9 cellular contexts compared by ENCODE assay signal in the genomic region with DNA sequence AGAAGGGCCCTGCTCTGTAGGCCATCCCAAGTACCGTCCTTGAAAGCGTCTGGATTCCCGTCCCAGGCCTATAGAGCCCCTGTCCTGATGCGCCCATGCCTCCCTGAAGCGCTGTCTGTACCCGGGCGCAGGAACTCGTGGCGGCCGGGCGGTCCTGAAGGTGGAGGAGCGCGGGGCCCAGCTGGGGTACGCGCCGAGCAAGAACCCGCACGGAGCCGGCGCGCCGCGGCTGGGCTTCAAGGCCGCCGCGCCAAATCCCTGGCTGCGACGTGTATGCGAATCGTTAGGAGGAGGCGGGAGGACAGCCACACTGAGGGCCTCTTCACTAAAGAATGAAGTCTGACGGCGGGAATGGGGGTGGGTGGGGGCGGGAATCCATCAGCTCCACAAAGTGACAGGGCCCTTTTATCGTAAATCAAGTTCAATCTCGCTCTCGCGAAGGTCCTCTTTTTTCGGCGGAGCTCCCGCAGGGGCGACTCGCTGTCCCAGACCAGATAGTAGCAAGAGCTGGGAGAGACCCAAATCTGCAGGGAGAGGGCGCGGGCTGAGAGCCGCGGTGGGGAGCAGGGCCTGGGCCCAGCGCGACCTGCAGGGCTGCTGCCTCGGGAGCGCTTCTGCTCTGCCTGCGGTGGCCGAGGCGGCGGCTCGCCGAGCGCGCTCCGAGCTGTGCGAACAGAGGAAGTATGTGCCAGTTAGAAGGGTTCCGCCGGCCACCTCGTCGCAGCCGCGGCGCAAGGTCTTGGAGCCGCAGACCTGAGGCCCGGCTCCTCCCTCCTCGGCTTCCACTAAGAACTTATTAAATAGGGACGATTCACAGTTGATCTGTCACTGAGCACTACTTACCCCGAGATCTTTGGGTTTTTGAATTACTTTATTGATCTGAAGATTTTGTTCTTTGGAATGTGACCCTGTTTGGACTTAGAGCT. TPM values are rescaled to one million over a fixed set of nuclear protein-coding genes. Genes with fewer than 3 reads are reported as not detected.
DNase-seq lines count a peak whose midpoint lies in the region; ATAC-seq and TF ChIP-seq lines count a peak whose summit lies in the region.
"Had no signal": no experiment of that assay in that cellular context is flagged by ENCODE, and none has a peak within 500 bp of the region (broad histone marks: within the 10 kb centered on the region; RNA-seq: fewer than 3 reads in every experiment).

No MANE protein-coding gene starts in this region.

- intact Hi-C loops in left colon (cut with DNase I, micrococcal nuclease) (no loop called here), tibial artery (cut with DNase I; ENCODE audit: low total_unique reads) (no loop called here)

- peaks cover 8 to 93% of the 10 kb centered on the region in 2 donors for H3K27me3 ChIP-seq in tibial artery

- H3K4me3 Mint-ChIP-seq in activated naive CD8-positive, alpha-beta T cell treated with anti-CD3 and anti-CD28 coated beads, Interleukin-2, amount 10 ng/mL, durations not matched to agents 7 days and 5 days: peak overlapping the region; percentile 50

- H3K36me3 Mint-ChIP-seq in activated naive CD8-positive, alpha-beta T cell treated with anti-CD3 and anti-CD28 coated beads, Interleukin-2, amount 10 ng/mL, durations not matched to agents 7 days and 5 days: no peaks in the 10 kb centered on the region

- POLR2A ChIA-PET in activated naive CD8-positive, alpha-beta T cell treated with anti-CD3 and anti-CD28 coated beads, Interleukin-2, amount 10 ng/mL, durations not matched to agents 7 days and 5 days (lab: Charles Lee): no interaction called here

- H3K4me3 ChIP-seq in tibial artery: peak overlapping the region; percentile 20 to 24

- H3K27ac ChIP-seq in tibial artery: no peak overlapping the region
- H3K27ac ChIP-seq: C4-2B had no signal

- peak; percentile 45 for ATAC-seq in activated naive CD8-positive, alpha-beta T cell treated with anti-CD3 and anti-CD28 coated beads, Interleukin-2, amount 10 ng/mL, durations not matched to agents 7 days and 5 days (ENCODE audit: low read depth)
- ATAC-seq in left colon: peak; percentile 87
- ATAC-seq in GM21717 (IDR thresholded peaks at IDR 0.05; ENCODE audit: unreplicated experiment): no peak

- no peaks in the 10 kb centered on the region for H3K9me3 ChIP-seq in tibial artery

- peaks cover 8% of the 10 kb centered on the region for H3K4me1 Mint-ChIP-seq in activated naive CD8-positive, alpha-beta T cell treated with anti-CD3 and anti-CD28 coated beads, Interleukin-2, amount 10 ng/mL, durations not matched to agents 7 days and 5 days

- H3K4me1 ChIP-seq in tibial artery: peaks cover 0 to 36% (median 18%) of the 10 kb centered on the region in 4 donors

- H3K27ac Mint-ChIP-seq in activated naive CD8-positive, alpha-beta T cell treated with anti-CD3 and anti-CD28 coated beads, Interleukin-2, amount 10 ng/mL, durations not matched to agents 7 days and 5 days: no peak overlapping the region

- H3K27me3 Mint-ChIP-seq in activated naive CD8-positive, alpha-beta T cell treated with anti-CD3 and anti-CD28 coated beads, Interleukin-2, amount 10 ng/mL, durations not matched to agents 7 days and 5 days: peaks cover 90% of the 10 kb centered on the region

- H3K9me3 Mint-ChIP-seq in activated naive CD8-positive, alpha-beta T cell treated with anti-CD3 and anti-CD28 coated beads, Interleukin-2, amount 10 ng/mL, durations not matched to agents 7 days and 5 days: no peaks in the 10 kb centered on the region

- no peak for TF ChIP-seq CTCF in tibial artery (IDR thresholded peaks at IDR 0.05)

- H3K36me3 ChIP-seq in tibial artery: no peaks in the 10 kb centered on the region

- DNase-seq in activated CD8-positive, alpha-beta memory T cell treated with anti-CD3 and anti-CD28 coated beads, Interleukin-2, amount 50 U/mL, for 48 hours: peak; percentile 66
- no peak for DNase-seq in activated CD8-positive, alpha-beta memory T cell treated with anti-CD3 and anti-CD28 coated beads, Interleukin-2, amount 50 U/mL, for 4 hours
- peak; percentile 55 for DNase-seq in activated naive CD8-positive, alpha-beta T cell treated with anti-CD3 and anti-CD28 coated beads, Interleukin-2, amount 10 ng/mL, durations not matched to agents 7 days and 5 days
- no peak for DNase-seq in left colon
- peak in 1 of 2 donors; percentile 33 for DNase-seq in tibial artery
- DNase-seq in NCI-H1694 (lab: John Stamatoyannopoulos, UW): no peak
- DNase-seq in HCEC 1CT: no peak

RNA-seq across cellular contexts. Expression of a gene that starts 10.4 kb away (rescaled TPM):
- not detected for total RNA-seq in activated naive CD8-positive, alpha-beta T cell treated with anti-CD3 and anti-CD28 coated beads, Interleukin-2, amount 10 ng/mL, durations not matched to agents 7 days and 5 days
- total RNA-seq in left colon: not detected

Comparison
In these comparisons a context has a peak if more than half of its experiments do, and no peak if none do; other contexts are left out.
1. DNase-seq: peak in activated CD8-positive, alpha-beta memory T cell treated with anti-CD3 and anti-CD28 coated beads, Interleukin-2, amount 50 U/mL, for 48 hours (single experiment) and activated naive CD8-positive, alpha-beta T cell treated with anti-CD3 and anti-CD28 coated beads, Interleukin-2, amount 10 ng/mL, durations not matched to agents 7 days and 5 days (single experiment); none in activated CD8-positive, alpha-beta memory T cell treated with anti-CD3 and anti-CD28 coated beads, Interleukin-2, amount 50 U/mL, for 4 hours (single experiment), left colon (0 of 2), NCI-H1694 (single experiment) and HCEC 1CT (single experiment).